Comparison of ENCODE assay signal across 1 cellular context in the genomic region with DNA sequence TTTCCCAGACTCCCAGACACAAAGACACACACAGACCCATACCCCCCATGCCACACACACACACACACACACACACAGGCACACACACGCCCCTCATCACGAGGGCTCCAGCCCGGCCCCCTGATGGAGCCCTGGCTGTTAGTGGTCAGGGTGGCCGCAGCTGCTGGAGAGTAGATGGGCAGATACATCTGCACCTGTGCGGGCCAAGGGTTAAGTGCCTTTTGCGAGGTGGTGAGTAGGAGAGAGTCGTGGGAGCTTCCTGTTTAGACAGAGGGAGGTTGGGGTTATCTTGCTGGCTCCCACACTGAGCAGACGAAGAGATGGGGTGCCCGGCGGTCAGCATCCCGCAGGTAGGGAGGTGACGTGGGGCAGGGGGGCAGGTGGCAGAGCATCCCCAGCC.
TF ChIP-seq lines count a peak whose summit lies in the region.

No MANE protein-coding gene starts in this region.

TF ChIP-seq in WTC11, 78 proteins besides CTCF, POLR2A, EP300 and RAD21 (continued from another document):
- TF ChIP-seq, protein P1, sequence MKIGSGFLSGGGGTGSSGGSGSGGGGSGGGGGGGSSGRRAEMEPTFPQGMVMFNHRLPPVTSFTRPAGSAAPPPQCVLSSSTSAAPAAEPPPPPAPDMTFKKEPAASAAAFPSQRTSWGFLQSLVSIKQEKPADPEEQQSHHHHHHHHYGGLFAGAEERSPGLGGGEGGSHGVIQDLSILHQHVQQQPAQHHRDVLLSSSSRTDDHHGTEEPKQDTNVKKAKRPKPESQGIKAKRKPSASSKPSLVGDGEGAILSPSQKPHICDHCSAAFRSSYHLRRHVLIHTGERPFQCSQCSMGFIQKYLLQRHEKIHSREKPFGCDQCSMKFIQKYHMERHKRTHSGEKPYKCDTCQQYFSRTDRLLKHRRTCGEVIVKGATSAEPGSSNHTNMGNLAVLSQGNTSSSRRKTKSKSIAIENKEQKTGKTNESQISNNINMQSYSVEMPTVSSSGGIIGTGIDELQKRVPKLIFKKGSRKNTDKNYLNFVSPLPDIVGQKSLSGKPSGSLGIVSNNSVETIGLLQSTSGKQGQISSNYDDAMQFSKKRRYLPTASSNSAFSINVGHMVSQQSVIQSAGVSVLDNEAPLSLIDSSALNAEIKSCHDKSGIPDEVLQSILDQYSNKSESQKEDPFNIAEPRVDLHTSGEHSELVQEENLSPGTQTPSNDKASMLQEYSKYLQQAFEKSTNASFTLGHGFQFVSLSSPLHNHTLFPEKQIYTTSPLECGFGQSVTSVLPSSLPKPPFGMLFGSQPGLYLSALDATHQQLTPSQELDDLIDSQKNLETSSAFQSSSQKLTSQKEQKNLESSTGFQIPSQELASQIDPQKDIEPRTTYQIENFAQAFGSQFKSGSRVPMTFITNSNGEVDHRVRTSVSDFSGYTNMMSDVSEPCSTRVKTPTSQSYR (CRISPR knock-in tag; IDR thresholded peaks at IDR 0.05), result no peak
- TF ChIP-seq, protein P2, sequence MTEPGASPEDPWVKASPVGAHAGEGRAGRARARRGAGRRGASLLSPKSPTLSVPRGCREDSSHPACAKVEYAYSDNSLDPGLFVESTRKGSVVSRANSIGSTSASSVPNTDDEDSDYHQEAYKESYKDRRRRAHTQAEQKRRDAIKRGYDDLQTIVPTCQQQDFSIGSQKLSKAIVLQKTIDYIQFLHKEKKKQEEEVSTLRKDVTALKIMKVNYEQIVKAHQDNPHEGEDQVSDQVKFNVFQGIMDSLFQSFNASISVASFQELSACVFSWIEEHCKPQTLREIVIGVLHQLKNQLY (CRISPR knock-in tag; IDR thresholded peaks at IDR 0.05), result no peak
- TF ChIP-seq RORB (CRISPR knock-in tag; IDR thresholded peaks at IDR 0.05), result no peak
- TF ChIP-seq, protein P3, sequence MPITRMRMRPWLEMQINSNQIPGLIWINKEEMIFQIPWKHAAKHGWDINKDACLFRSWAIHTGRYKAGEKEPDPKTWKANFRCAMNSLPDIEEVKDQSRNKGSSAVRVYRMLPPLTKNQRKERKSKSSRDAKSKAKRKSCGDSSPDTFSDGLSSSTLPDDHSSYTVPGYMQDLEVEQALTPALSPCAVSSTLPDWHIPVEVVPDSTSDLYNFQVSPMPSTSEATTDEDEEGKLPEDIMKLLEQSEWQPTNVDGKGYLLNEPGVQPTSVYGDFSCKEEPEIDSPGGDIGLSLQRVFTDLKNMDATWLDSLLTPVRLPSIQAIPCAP (CRISPR knock-in tag; IDR thresholded peaks at IDR 0.05), result no peak
- TF ChIP-seq OVOL2 (CRISPR knock-in tag; IDR thresholded peaks at IDR 0.05; ENCODE audit: borderline replicate concordance), result no peak
- TF ChIP-seq, protein P4, sequence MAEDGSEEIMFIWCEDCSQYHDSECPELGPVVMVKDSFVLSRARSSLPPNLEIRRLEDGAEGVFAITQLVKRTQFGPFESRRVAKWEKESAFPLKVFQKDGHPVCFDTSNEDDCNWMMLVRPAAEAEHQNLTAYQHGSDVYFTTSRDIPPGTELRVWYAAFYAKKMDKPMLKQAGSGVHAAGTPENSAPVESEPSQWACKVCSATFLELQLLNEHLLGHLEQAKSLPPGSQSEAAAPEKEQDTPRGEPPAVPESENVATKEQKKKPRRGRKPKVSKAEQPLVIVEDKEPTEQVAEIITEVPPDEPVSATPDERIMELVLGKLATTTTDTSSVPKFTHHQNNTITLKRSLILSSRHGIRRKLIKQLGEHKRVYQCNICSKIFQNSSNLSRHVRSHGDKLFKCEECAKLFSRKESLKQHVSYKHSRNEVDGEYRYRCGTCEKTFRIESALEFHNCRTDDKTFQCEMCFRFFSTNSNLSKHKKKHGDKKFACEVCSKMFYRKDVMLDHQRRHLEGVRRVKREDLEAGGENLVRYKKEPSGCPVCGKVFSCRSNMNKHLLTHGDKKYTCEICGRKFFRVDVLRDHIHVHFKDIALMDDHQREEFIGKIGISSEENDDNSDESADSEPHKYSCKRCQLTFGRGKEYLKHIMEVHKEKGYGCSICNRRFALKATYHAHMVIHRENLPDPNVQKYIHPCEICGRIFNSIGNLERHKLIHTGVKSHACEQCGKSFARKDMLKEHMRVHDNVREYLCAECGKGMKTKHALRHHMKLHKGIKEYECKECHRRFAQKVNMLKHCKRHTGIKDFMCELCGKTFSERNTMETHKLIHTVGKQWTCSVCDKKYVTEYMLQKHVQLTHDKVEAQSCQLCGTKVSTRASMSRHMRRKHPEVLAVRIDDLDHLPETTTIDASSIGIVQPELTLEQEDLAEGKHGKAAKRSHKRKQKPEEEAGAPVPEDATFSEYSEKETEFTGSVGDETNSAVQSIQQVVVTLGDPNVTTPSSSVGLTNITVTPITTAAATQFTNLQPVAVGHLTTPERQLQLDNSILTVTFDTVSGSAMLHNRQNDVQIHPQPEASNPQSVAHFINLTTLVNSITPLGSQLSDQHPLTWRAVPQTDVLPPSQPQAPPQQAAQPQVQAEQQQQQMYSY (CRISPR knock-in tag; IDR thresholded peaks at IDR 0.05), result no peak
- no peak for TF ChIP-seq IRF2 (CRISPR knock-in tag; IDR thresholded peaks at IDR 0.05; ENCODE audit: borderline replicate concordance, low read depth)
- no peak for TF ChIP-seq ZNF423 (CRISPR knock-in tag; IDR thresholded peaks at IDR 0.05)
- TF ChIP-seq, protein P5, sequence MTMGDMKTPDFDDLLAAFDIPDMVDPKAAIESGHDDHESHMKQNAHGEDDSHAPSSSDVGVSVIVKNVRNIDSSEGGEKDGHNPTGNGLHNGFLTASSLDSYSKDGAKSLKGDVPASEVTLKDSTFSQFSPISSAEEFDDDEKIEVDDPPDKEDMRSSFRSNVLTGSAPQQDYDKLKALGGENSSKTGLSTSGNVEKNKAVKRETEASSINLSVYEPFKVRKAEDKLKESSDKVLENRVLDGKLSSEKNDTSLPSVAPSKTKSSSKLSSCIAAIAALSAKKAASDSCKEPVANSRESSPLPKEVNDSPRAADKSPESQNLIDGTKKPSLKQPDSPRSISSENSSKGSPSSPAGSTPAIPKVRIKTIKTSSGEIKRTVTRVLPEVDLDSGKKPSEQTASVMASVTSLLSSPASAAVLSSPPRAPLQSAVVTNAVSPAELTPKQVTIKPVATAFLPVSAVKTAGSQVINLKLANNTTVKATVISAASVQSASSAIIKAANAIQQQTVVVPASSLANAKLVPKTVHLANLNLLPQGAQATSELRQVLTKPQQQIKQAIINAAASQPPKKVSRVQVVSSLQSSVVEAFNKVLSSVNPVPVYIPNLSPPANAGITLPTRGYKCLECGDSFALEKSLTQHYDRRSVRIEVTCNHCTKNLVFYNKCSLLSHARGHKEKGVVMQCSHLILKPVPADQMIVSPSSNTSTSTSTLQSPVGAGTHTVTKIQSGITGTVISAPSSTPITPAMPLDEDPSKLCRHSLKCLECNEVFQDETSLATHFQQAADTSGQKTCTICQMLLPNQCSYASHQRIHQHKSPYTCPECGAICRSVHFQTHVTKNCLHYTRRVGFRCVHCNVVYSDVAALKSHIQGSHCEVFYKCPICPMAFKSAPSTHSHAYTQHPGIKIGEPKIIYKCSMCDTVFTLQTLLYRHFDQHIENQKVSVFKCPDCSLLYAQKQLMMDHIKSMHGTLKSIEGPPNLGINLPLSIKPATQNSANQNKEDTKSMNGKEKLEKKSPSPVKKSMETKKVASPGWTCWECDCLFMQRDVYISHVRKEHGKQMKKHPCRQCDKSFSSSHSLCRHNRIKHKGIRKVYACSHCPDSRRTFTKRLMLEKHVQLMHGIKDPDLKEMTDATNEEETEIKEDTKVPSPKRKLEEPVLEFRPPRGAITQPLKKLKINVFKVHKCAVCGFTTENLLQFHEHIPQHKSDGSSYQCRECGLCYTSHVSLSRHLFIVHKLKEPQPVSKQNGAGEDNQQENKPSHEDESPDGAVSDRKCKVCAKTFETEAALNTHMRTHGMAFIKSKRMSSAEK (CRISPR knock-in tag; IDR thresholded peaks at IDR 0.05; ENCODE audit: borderline replicate concordance), result no peak
- TF ChIP-seq, protein P6, sequence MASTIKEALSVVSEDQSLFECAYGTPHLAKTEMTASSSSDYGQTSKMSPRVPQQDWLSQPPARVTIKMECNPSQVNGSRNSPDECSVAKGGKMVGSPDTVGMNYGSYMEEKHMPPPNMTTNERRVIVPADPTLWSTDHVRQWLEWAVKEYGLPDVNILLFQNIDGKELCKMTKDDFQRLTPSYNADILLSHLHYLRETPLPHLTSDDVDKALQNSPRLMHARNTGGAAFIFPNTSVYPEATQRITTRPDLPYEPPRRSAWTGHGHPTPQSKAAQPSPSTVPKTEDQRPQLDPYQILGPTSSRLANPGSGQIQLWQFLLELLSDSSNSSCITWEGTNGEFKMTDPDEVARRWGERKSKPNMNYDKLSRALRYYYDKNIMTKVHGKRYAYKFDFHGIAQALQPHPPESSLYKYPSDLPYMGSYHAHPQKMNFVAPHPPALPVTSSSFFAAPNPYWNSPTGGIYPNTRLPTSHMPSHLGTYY (CRISPR knock-in tag; IDR thresholded peaks at IDR 0.05), result no peak
- TF ChIP-seq, protein P7, sequence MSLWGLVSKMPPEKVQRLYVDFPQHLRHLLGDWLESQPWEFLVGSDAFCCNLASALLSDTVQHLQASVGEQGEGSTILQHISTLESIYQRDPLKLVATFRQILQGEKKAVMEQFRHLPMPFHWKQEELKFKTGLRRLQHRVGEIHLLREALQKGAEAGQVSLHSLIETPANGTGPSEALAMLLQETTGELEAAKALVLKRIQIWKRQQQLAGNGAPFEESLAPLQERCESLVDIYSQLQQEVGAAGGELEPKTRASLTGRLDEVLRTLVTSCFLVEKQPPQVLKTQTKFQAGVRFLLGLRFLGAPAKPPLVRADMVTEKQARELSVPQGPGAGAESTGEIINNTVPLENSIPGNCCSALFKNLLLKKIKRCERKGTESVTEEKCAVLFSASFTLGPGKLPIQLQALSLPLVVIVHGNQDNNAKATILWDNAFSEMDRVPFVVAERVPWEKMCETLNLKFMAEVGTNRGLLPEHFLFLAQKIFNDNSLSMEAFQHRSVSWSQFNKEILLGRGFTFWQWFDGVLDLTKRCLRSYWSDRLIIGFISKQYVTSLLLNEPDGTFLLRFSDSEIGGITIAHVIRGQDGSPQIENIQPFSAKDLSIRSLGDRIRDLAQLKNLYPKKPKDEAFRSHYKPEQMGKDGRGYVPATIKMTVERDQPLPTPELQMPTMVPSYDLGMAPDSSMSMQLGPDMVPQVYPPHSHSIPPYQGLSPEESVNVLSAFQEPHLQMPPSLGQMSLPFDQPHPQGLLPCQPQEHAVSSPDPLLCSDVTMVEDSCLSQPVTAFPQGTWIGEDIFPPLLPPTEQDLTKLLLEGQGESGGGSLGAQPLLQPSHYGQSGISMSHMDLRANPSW (CRISPR knock-in tag; conservative IDR thresholded peaks at IDR 0.05; ENCODE audit: low read depth), result no peak
- TF ChIP-seq ZNF416 (CRISPR knock-in tag; IDR thresholded peaks at IDR 0.05), result no peak
- no peak for TF ChIP-seq ELF4 (CRISPR knock-in tag; IDR thresholded peaks at IDR 0.05; ENCODE audit: low read depth)
- TF ChIP-seq, protein P8, sequence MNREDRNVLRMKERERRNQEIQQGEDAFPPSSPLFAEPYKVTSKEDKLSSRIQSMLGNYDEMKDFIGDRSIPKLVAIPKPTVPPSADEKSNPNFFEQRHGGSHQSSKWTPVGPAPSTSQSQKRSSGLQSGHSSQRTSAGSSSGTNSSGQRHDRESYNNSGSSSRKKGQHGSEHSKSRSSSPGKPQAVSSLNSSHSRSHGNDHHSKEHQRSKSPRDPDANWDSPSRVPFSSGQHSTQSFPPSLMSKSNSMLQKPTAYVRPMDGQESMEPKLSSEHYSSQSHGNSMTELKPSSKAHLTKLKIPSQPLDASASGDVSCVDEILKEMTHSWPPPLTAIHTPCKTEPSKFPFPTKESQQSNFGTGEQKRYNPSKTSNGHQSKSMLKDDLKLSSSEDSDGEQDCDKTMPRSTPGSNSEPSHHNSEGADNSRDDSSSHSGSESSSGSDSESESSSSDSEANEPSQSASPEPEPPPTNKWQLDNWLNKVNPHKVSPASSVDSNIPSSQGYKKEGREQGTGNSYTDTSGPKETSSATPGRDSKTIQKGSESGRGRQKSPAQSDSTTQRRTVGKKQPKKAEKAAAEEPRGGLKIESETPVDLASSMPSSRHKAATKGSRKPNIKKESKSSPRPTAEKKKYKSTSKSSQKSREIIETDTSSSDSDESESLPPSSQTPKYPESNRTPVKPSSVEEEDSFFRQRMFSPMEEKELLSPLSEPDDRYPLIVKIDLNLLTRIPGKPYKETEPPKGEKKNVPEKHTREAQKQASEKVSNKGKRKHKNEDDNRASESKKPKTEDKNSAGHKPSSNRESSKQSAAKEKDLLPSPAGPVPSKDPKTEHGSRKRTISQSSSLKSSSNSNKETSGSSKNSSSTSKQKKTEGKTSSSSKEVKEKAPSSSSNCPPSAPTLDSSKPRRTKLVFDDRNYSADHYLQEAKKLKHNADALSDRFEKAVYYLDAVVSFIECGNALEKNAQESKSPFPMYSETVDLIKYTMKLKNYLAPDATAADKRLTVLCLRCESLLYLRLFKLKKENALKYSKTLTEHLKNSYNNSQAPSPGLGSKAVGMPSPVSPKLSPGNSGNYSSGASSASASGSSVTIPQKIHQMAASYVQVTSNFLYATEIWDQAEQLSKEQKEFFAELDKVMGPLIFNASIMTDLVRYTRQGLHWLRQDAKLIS (CRISPR knock-in tag; IDR thresholded peaks at IDR 0.05; ENCODE audit: borderline replicate concordance), result no peak
- TF ChIP-seq NFE2L1 (CRISPR knock-in tag; IDR thresholded peaks at IDR 0.05), result no peak
- no peak for TF ChIP-seq ZNF219 (CRISPR knock-in tag; IDR thresholded peaks at IDR 0.05; ENCODE audit: borderline replicate concordance)
